In the genomic region with DNA sequence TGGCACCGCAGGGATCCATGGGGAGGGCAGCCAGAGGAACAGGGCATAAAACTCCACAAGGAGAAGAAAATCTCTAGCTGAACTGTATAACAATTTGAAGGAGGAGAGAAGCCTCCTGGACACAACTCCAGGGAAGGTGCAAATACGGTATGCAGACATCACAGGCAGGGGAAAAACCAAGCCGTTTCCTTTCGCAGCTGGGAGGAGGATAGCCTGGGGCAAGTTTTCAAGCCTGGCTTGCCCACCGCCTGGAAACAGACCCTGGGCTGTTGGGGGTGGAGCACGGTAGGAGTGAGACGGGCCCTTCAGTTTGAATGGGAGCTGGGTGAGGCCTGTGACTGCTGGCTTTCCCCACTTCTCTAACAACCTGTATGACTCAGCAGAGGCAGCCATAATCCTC, we compare ENCODE assay signal across 29 cellular contexts.
"Had no signal": no experiment of that assay in that cellular context is flagged by ENCODE, and none has a peak within 500 bp of the region (broad histone marks: within the 10 kb centered on the region; RNA-seq: fewer than 3 reads in every experiment).

No MANE protein-coding gene starts in this region.

- H3K36me3 Mint-ChIP-seq: natural killer cell treated with Interleukin-12 subunit alpha and Interleukin-12 subunit beta and Interleukin-15 and Interleukin-18, amount 100 ng/mL, for 72 hours; stimulated activated effector memory CD8-positive, alpha-beta T cell treated with anti-CD3 and anti-CD28 coated beads, Interleukin-12 subunit alpha, Interleukin-12 subunit beta, amount 100 ng/mL, for 72 hours; stimulated activated naive B cell treated with anti-CD40 and anti-IgM and Interleukin-4, amounts not matched to agents 10 μg/mL and 1 μg/mL and 100 μg/mL, for 72 hours; type B pancreatic cell had no signal

- H3K9ac ChIP-seq: parathyroid adenoma had no signal

- H3K4me1 Mint-ChIP-seq: nephron progenitor cell; neural crest cell; stimulated activated effector memory CD8-positive, alpha-beta T cell treated with anti-CD3 and anti-CD28 coated beads, Interleukin-12 subunit alpha, Interleukin-12 subunit beta, amount 100 ng/mL, for 72 hours; stimulated activated naive B cell treated with anti-CD40 and anti-IgM and Interleukin-4, amounts not matched to agents 10 μg/mL and 1 μg/mL and 100 μg/mL, for 72 hours had no signal

- H3K27ac Mint-ChIP-seq: naive thymus-derived CD8-positive, alpha-beta T cell; natural killer cell treated with Interleukin-12 subunit alpha and Interleukin-12 subunit beta and Interleukin-15 and Interleukin-18, amount 100 ng/mL, for 72 hours; nephron progenitor cell; progenitor cell of endocrine pancreas; stimulated activated effector memory CD8-positive, alpha-beta T cell treated with anti-CD3 and anti-CD28 coated beads, Interleukin-12 subunit alpha, Interleukin-12 subunit beta, amount 100 ng/mL, for 72 hours; stimulated activated naive B cell treated with anti-CD40 and anti-IgM and Interleukin-4, amounts not matched to agents 10 μg/mL and 1 μg/mL and 100 μg/mL, for 72 hours; stimulated activated naive CD8-positive, alpha-beta T cell treated with anti-CD3 and anti-CD28 coated beads, Interleukin-15, Interleukin-2, amounts not matched to agents 100 ng/mL and 50 ng/mL, for 24 hours; type B pancreatic cell had no signal

- H3K27me3 Mint-ChIP-seq: naive thymus-derived CD8-positive, alpha-beta T cell; progenitor cell of endocrine pancreas; stimulated activated naive CD8-positive, alpha-beta T cell treated with anti-CD3 and anti-CD28 coated beads, Interleukin-15, Interleukin-2, amounts not matched to agents 100 ng/mL and 50 ng/mL, for 24 hours; type B pancreatic cell had no signal

- ATAC-seq: naive thymus-derived CD8-positive, alpha-beta T cell; natural killer cell treated with Interleukin-12 subunit alpha and Interleukin-12 subunit beta and Interleukin-15 and Interleukin-18, amount 100 ng/mL, for 72 hours; psoas muscle; right cardiac atrium; right lobe of liver; stimulated activated effector memory CD8-positive, alpha-beta T cell treated with anti-CD3 and anti-CD28 coated beads, Interleukin-12 subunit alpha, Interleukin-12 subunit beta, amount 100 ng/mL, for 72 hours; stimulated activated naive B cell treated with anti-CD40 and anti-IgM and Interleukin-4, amounts not matched to agents 10 μg/mL and 1 μg/mL and 100 μg/mL, for 72 hours; upper lobe of right lung had no signal

- FAIRE-seq: small intestine had no signal

- H3K36me3 ChIP-seq: ovary, right lobe of liver, sigmoid colon, stomach, thoracic aorta, thyroid gland, transverse colon, upper lobe of right lung, uterus had no signal

- H3K4me3 Mint-ChIP-seq: naive thymus-derived CD8-positive, alpha-beta T cell; natural killer cell treated with Interleukin-12 subunit alpha and Interleukin-12 subunit beta and Interleukin-15 and Interleukin-18, amount 100 ng/mL, for 72 hours; nephron progenitor cell; neural crest cell; stimulated activated effector memory CD8-positive, alpha-beta T cell treated with anti-CD3 and anti-CD28 coated beads, Interleukin-12 subunit alpha, Interleukin-12 subunit beta, amount 100 ng/mL, for 72 hours; stimulated activated naive B cell treated with anti-CD40 and anti-IgM and Interleukin-4, amounts not matched to agents 10 μg/mL and 1 μg/mL and 100 μg/mL, for 72 hours; stimulated activated naive CD8-positive, alpha-beta T cell treated with anti-CD3 and anti-CD28 coated beads, Interleukin-15, Interleukin-2, amounts not matched to agents 100 ng/mL and 50 ng/mL, for 24 hours; type B pancreatic cell had no signal

- H3K4me1 ChIP-seq: parathyroid adenoma, psoas muscle, right lobe of liver, sigmoid colon, stomach, thyroid gland, transverse colon, upper lobe of right lung, uterus had no signal

- H3K79me2 ChIP-seq: parathyroid adenoma had no signal

- H2AFZ ChIP-seq: parathyroid adenoma had no signal

- H3K9me3 ChIP-seq: ovary, psoas muscle, right lobe of liver, sigmoid colon, thoracic aorta, thyroid gland, transverse colon, upper lobe of right lung, uterus had no signal

- H3K9me3 Mint-ChIP-seq: natural killer cell treated with Interleukin-12 subunit alpha and Interleukin-12 subunit beta and Interleukin-15 and Interleukin-18, amount 100 ng/mL, for 72 hours; stimulated activated effector memory CD8-positive, alpha-beta T cell treated with anti-CD3 and anti-CD28 coated beads, Interleukin-12 subunit alpha, Interleukin-12 subunit beta, amount 100 ng/mL, for 72 hours; stimulated activated naive CD8-positive, alpha-beta T cell treated with anti-CD3 and anti-CD28 coated beads, Interleukin-15, Interleukin-2, amounts not matched to agents 100 ng/mL and 50 ng/mL, for 24 hours; type B pancreatic cell had no signal

- H3K27ac ChIP-seq: ovary, parathyroid adenoma, psoas muscle, right lobe of liver, sigmoid colon, stomach, thoracic aorta, thyroid gland, transverse colon, upper lobe of right lung, uterus had no signal

- DNase-seq: naive thymus-derived CD8-positive, alpha-beta T cell; nephron progenitor cell; occipital lobe; ovary; posterior cingulate gyrus; psoas muscle; right lobe of liver; sigmoid colon; small intestine; stimulated activated CD4-positive, alpha-beta T cell treated with anti-CD3 and anti-CD28 coated beads, Interleukin-15, amount 100 ng/mL, for 24 hours; stimulated activated CD4-positive, alpha-beta T cell treated with anti-CD3 and anti-CD28 coated beads, Interleukin-2, amount 100 ng/mL, for 24 hours; stimulated activated CD4-positive, alpha-beta T cell treated with anti-CD3 and anti-CD28 coated beads, Interleukin-2, amount 100 ng/mL, for 48 hours; stimulated activated CD4-positive, alpha-beta T cell treated with anti-CD3 and anti-CD28 coated beads, Interleukin-4, amount 100 ng/mL, for 24 hours; stimulated activated naive B cell treated with anti-CD40 and anti-IgM and Interleukin-4, amounts not matched to agents 10 μg/mL and 1 μg/mL and 100 μg/mL, for 72 hours; stimulated activated naive CD4-positive, alpha-beta T cell treated with Interleukin-2 at 50 U/mL for 16 hours; stomach; thyroid gland; transverse colon; upper lobe of right lung; uterus had no signal

- H3K27me3 ChIP-seq: ovary, right lobe of liver, sigmoid colon, stomach, thyroid gland, transverse colon, upper lobe of right lung, uterus had no signal

- H3K4me3 ChIP-seq: ovary, psoas muscle, right lobe of liver, sigmoid colon, stomach, thoracic aorta, thyroid gland, transverse colon, upper lobe of right lung, uterus had no signal
